Comparison of ENCODE assay signal across 9 cellular contexts in genomic region chr2:110101911-110102774, GRCh38. TPM values are rescaled to one million over a fixed set of nuclear protein-coding genes. Genes with fewer than 3 reads are reported as not detected.
A peak's percentile ranks its signal among the peaks of the same experiment; 100 is the strongest.
DNase-seq lines count a peak whose midpoint lies in the region; ATAC-seq and TF ChIP-seq lines count a peak whose summit lies in the region.
"Had no signal": no experiment of that assay in that cellular context is flagged by ENCODE, and none has a peak within 500 bp of the region (broad histone marks: within the 10 kb centered on the region; RNA-seq: fewer than 3 reads in every experiment).

No MANE protein-coding gene starts in this region.

- H3K4me2 ChIP-seq in HCT116 (ENCODE audit: low read length): peak overlapping the region; percentile 65

- H3K36me3 ChIP-seq in HCT116 (ENCODE audit: control insufficient read depth in 1 of 2, insufficient read depth in 2 of 2, low read length in 2 of 2) (peaks cover 0 to 41% of the 10 kb centered on the region in 2 experiments; a peak in 2 of 4 replicates), right atrium auricular region (no peaks in the 10 kb centered on the region)

- peaks cover 0 to 7% of the 10 kb centered on the region in 2 donors for H3K4me1 Mint-ChIP-seq in natural killer cell

- RAD21 ChIA-PET in HCT116 (lab: Charles Lee; ENCODE audit: low non-redundant PET in 1 of 2, low total read pairs in 2 of 2, uncharacterized antibody in 2 of 2, unreplicated experiment in 2 of 2): no interaction called here

- no peaks in the 10 kb centered on the region for H4K20me1 ChIP-seq in HCT116 (ENCODE audit: insufficient read depth)

- no peaks in the 10 kb centered on the region for H3K36me3 Mint-ChIP-seq in natural killer cell

- no peaks in the 10 kb centered on the region for H3K9me3 ChIP-seq in HCT116 (ENCODE audit: control insufficient read depth in 1 of 2, insufficient read depth in 1 of 2, low read depth in 1 of 2, low read length in 2 of 2)
- no peaks in the 10 kb centered on the region for H3K9me3 ChIP-seq in right atrium auricular region

- H3K4me3 ChIP-seq in HCT116 (replicated peaks in 1 of 2; ENCODE audit: low read depth in 1 of 2, low read length in 2 of 2): peak overlapping the region in 1 of 2 experiments; percentile 44
- H3K4me3 ChIP-seq in right atrium auricular region: no peak overlapping the region
- peak overlapping the region in 1 of 7 experiments; percentile 2 for H3K4me3 ChIP-seq in skin epidermis

- H3K4me1 ChIP-seq in HCT116 (ENCODE audit: control insufficient read depth in 1 of 2, insufficient read depth in 2 of 2, low read length in 2 of 2): peaks cover 90 to 100% of the 10 kb centered on the region in 2 experiments
- H3K4me1 ChIP-seq in right atrium auricular region: peaks cover 0 to 45% of the 10 kb centered on the region in 2 donors

- no TSS peak for BruUV-seq in HCT116 (replicated peaks; lab: Mats Ljungman, UMichigan)

- no peak overlapping the region for H2AFZ ChIP-seq in HCT116 (ENCODE audit: low read depth, low read length, poor library complexity, severe bottlenecking)

- TF ChIP-seq CTCF in HCT116 (IDR thresholded peaks at IDR 0.05 in 2 of 3, conservative IDR thresholded peaks at IDR 0.05 in 1 of 3; ENCODE audit: borderline replicate concordance in 1 of 3, insufficient read depth in 1 of 3, low read depth in 2 of 3, low read length in 2 of 3) (no peak), right atrium auricular region (IDR thresholded peaks at IDR 0.05) (no peak), natural killer cell (IDR thresholded peaks at IDR 0.05) (no peak)

- H3K9me3 Mint-ChIP-seq in natural killer cell: no peaks in the 10 kb centered on the region

- H3K27me3 ChIP-seq in HCT116 (ENCODE audit: insufficient read depth, low read length) (no peaks in the 10 kb centered on the region), right atrium auricular region (no peaks in the 10 kb centered on the region)

- ATAC-seq in HCT116 (no peak), HG02840 (IDR thresholded peaks at IDR 0.05; ENCODE audit: low FRiP score, unreplicated experiment) (no peak), HG03108 (IDR thresholded peaks at IDR 0.05; ENCODE audit: unreplicated experiment) (no peak), natural killer cell (no peak)

- CTCF ChIA-PET in HCT116 (lab: Charles Lee): interaction anchor here (1.8 kb wide), 1 partner anchor 14 kb away, joined by 4 read pairs; the partner anchor contains the start of gene MALL

- peak overlapping the region; percentile 78 for H3K9ac ChIP-seq in HCT116 (ENCODE audit: low read length)

- peaks cover 6 to 20% of the 10 kb centered on the region in 2 donors for H3K27me3 Mint-ChIP-seq in natural killer cell (ENCODE audit: low read depth in 2 of 2)

- no peak overlapping the region for H3K27ac Mint-ChIP-seq in natural killer cell

- no peak overlapping the region for H3K4me3 Mint-ChIP-seq in natural killer cell

- DNase-seq in HCT116 (ENCODE audit: low read depth, low spot score) (no peak), amniotic epithelial cell (ENCODE audit: low read depth) (peak; percentile 23), right atrium auricular region (ENCODE audit: low spot score) (no peak), nucleus accumbens (lab: John Stamatoyannopoulos, UW) (no peak), natural killer cell (no peak)
- DNase-seq: NCI-H526 treated with DMSO at 0.1 percent for 48 hours had no signal

- H3K27ac ChIP-seq in HCT116 (ENCODE audit: low read depth, low read length) (peak overlapping the region; percentile 100), right atrium auricular region (peak overlapping the region; percentile 76 to 92), skin epidermis (peak overlapping the region in 20 of 21 experiments; percentile 43 to 94 (median 84))

- POLR2A ChIA-PET in HCT116 (lab: Charles Lee): no interaction called here

- intact Hi-C loops in HCT116 (cut with micrococcal nuclease) (no loop called here), natural killer cell (cut with micrococcal nuclease) (no loop called here)

- no peak for TF ChIP-seq POLR2A in HCT116 (IDR thresholded peaks at IDR 0.05; ENCODE audit: borderline replicate concordance, extremely low read depth, insufficient read depth, insufficient read length)

- no peaks in the 10 kb centered on the region for H3K9me2 ChIP-seq in HCT116 (ENCODE audit: insufficient read depth)

- peaks cover 95% of the 10 kb centered on the region for H3K79me2 ChIP-seq in HCT116 (ENCODE audit: insufficient read depth, low read length)

- no peak for TF ChIP-seq RAD21 in HCT116 (IDR thresholded peaks at IDR 0.05; ENCODE audit: low read depth)

TF ChIP-seq in HCT116, 20 proteins besides CTCF, POLR2A, EP300 and RAD21:
- TF ChIP-seq YY1 (IDR thresholded peaks at IDR 0.05; ENCODE audit: extremely low read depth, insufficient replicate concordance, low read depth, low read length) (no peak), EGR1 (IDR thresholded peaks at IDR 0.05; ENCODE audit: low read depth) (no peak), SP1 (IDR thresholded peaks at IDR 0.05; ENCODE audit: low read depth) (no peak), SRF (IDR thresholded peaks at IDR 0.05; ENCODE audit: low read depth) (no peak), MAX (IDR thresholded peaks at IDR 0.05) (no peak), EZH2 (IDR thresholded peaks at IDR 0.05) (no peak), SIN3A (IDR thresholded peaks at IDR 0.05; ENCODE audit: low read depth) (no peak), REST (IDR thresholded peaks at IDR 0.05; ENCODE audit: low read depth) (no peak), POLR2AphosphoS5 (IDR thresholded peaks at IDR 0.05; ENCODE audit: low read depth, low read length) (no peak), CBX3 (IDR thresholded peaks at IDR 0.05; ENCODE audit: low read depth) (no peak), FOSL1 (IDR thresholded peaks at IDR 0.05; ENCODE audit: low read depth) (no peak), ELF1 (IDR thresholded peaks at IDR 0.05; ENCODE audit: borderline replicate concordance, low read depth) (no peak), ZNF274 (IDR thresholded peaks at IDR 0.05; ENCODE audit: low read depth, low read length) (no peak), ATF3 (IDR thresholded peaks at IDR 0.05) (no peak), TCF7L2 (IDR thresholded peaks at IDR 0.05; ENCODE audit: borderline replicate concordance, extremely low read depth, insufficient read depth, insufficient read length) (no peak), CEBPB (IDR thresholded peaks at IDR 0.05; ENCODE audit: low read depth) (no peak), ZBTB33 (IDR thresholded peaks at IDR 0.05; ENCODE audit: extremely low read depth, insufficient replicate concordance, low read length) (no peak), EZH2phosphoT487 (IDR thresholded peaks at IDR 0.05; ENCODE audit: borderline replicate concordance) (no peak), ZFX (IDR thresholded peaks at IDR 0.05) (no peak)
TF ChIP-seq in HCT116: peak in this region for 0.

RNA-seq across cellular contexts. Expression of gene MALL, which starts 13.5 kb away (rescaled TPM):
- total RNA-seq in HCT116 (2021; ENCODE audit: unreplicated experiment) (223 TPM), right atrium auricular region (10 to 100 TPM; 17.9 to 27.4 TPM), natural killer cell (not detected)
- 92.3 and 120 TPM in 2 replicates for polyA plus RNA-seq in HCT116 (2012)

Comparison
In these comparisons a context has a peak if more than half of its experiments do, and no peak if none do; other contexts are left out.
1. RNA of gene MALL, which starts 13.5 kb away (total RNA-seq): 223 TPM in HCT116 (single experiment) and 17.9 to 27.4 TPM in right atrium auricular region; not detected in natural killer cell; every median in the first group is over 10 times any median in the second.
2. Peak in every context shown above with its lines, with median percentiles within 50 percentile points of each other: H3K27ac ChIP-seq.